In the genomic region with DNA sequence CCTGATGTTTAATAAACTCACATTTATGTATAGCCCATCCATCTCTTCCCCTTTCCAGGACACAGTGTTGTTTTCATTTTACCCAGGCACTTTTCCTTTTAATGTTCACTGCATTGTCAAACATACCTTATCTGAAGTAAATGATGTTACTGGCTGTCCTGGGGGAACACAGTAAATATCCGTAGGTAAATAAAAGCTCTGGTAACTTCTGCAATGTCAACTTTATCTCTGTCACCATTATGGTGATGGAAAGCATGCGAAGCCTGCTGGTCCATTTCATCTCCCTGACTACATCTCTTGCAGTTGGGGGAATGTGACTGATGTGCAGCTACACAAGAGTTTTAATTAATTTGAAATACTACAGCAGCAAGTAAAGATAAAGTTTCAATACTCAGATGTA, we compare ENCODE assay signal across 24 cellular contexts.
"Had no signal": no experiment of that assay in that cellular context is flagged by ENCODE, and none has a peak within 500 bp of the region (broad histone marks: within the 10 kb centered on the region; RNA-seq: fewer than 3 reads in every experiment).

No MANE protein-coding gene starts in this region.

- H3K27me3 Mint-ChIP-seq: dendritic cell treated with granulocyte-macrophage colony-stimulating factor and Interleukin-4, amounts not matched to agents 40 ng/mL and 50 ng/mL, for 4 days had no signal

- H3K27me3 ChIP-seq: colonic mucosa, esophagus muscularis mucosa, esophagus squamous epithelium, foreskin keratinocyte, gastrocnemius medialis, gastroesophageal sphincter, heart left ventricle, heart right ventricle had no signal

- H3K9me3 Mint-ChIP-seq: endodermal cell had no signal

- H3K4me1 Mint-ChIP-seq: endodermal cell had no signal

- H3K36me3 ChIP-seq: colonic mucosa, esophagus muscularis mucosa, esophagus squamous epithelium, gastrocnemius medialis, gastroesophageal sphincter, heart left ventricle, heart right ventricle had no signal

- DNase-seq: colonic mucosa; cortex of kidney; dermis blood vessel endothelial cell; dorsolateral prefrontal cortex; effector CD4-positive, alpha-beta T cell; effector CD8-positive, alpha-beta T cell; effector memory CD4-positive, alpha-beta T cell; endodermal cell; erythroblast; esophagus squamous epithelium; foreskin fibroblast; foreskin keratinocyte; foreskin melanocyte; gastrocnemius medialis; glutamatergic neuron; head of caudate nucleus; heart left ventricle; heart right ventricle had no signal

- H3K27ac ChIP-seq: colonic mucosa, coronary artery, dorsolateral prefrontal cortex, epithelial cell of prostate, esophagus muscularis mucosa, esophagus squamous epithelium, foreskin keratinocyte, gastrocnemius medialis, gastroesophageal sphincter, heart left ventricle, heart right ventricle had no signal

- H3K4me1 ChIP-seq: colonic mucosa, esophagus squamous epithelium, foreskin keratinocyte, gastrocnemius medialis had no signal

- H3K4me3 ChIP-seq: colonic mucosa, coronary artery, dorsolateral prefrontal cortex, esophagus muscularis mucosa, esophagus squamous epithelium, gastrocnemius medialis, gastroesophageal sphincter, heart left ventricle, heart right ventricle had no signal

- H3K27ac Mint-ChIP-seq: dendritic cell treated with granulocyte-macrophage colony-stimulating factor and Interleukin-4, amounts not matched to agents 40 ng/mL and 50 ng/mL, for 4 days; endodermal cell had no signal

- ATAC-seq: esophagus mucosa, foreskin keratinocyte, gastrocnemius medialis, gastroesophageal sphincter, heart left ventricle, heart right ventricle had no signal

- H3K9me3 ChIP-seq: colonic mucosa, esophagus muscularis mucosa, esophagus squamous epithelium, gastrocnemius medialis, gastroesophageal sphincter, heart left ventricle, heart right ventricle had no signal

- H3K4me3 Mint-ChIP-seq: dendritic cell treated with granulocyte-macrophage colony-stimulating factor and Interleukin-4, amounts not matched to agents 40 ng/mL and 50 ng/mL, for 4 days; endodermal cell had no signal
